In genomic region chr2:11746807-11747459, GRCh38 we compare ENCODE assay signal across 1 cellular context.
TF ChIP-seq lines count a peak whose summit lies in the region.

No MANE protein-coding gene starts in this region.

TF ChIP-seq in K562, 482 proteins besides CTCF, POLR2A, EP300 and RAD21 (continued from another document and continues in another):
- peak; percentile 49; the same call in 1 of the 2 replicates for TF ChIP-seq ZBTB40 (IDR thresholded peaks at IDR 0.05)
- no peak for TF ChIP-seq ZBTB40 (CRISPR knock-in tag; IDR thresholded peaks at IDR 0.05)
- peak; percentile 47; the same call in 1 of the 2 replicates for TF ChIP-seq FOXP1 (CRISPR knock-in tag; IDR thresholded peaks at IDR 0.05)
- peak; percentile 74 for TF ChIP-seq KDM5B (IDR thresholded peaks at IDR 0.05; ENCODE audit: insufficient replicate concordance, low read depth, low read length)
- no peak for TF ChIP-seq ZZZ3 (IDR thresholded peaks at IDR 0.05)
- TF ChIP-seq KDM4B (IDR thresholded peaks at IDR 0.05; ENCODE audit: borderline replicate concordance in 2 of 2, low read depth in 1 of 2), result no peak
- no peak for TF ChIP-seq FUS (optimal IDR thresholded peaks at IDR 0.05; ENCODE audit: low read depth, low read length)
- no peak for TF ChIP-seq FOS (IDR thresholded peaks at IDR 0.05; ENCODE audit: extremely low read depth, insufficient read length)
- no peak for TF ChIP-seq HIVEP1 (CRISPR knock-in tag; IDR thresholded peaks at IDR 0.05)
- TF ChIP-seq HDAC8 (tag; IDR thresholded peaks at IDR 0.05), result no peak
- TF ChIP-seq GMEB1 (CRISPR knock-in tag; IDR thresholded peaks at IDR 0.05), result no peak
- peak; percentile 16; the same call in 1 of the 2 replicates for TF ChIP-seq VEZF1 (CRISPR knock-in tag; IDR thresholded peaks at IDR 0.05)
- no peak for TF ChIP-seq MAFF (IDR thresholded peaks at IDR 0.05; ENCODE audit: low read length)
- TF ChIP-seq TFAP4 (CRISPR knock-in tag; IDR thresholded peaks at IDR 0.05; ENCODE audit: borderline replicate concordance), result 0 out of 2 replicates have a peak, but pooled peaks have one; percentile 55
- TF ChIP-seq MAFK (IDR thresholded peaks at IDR 0.05; ENCODE audit: low read length), result no peak
- no peak for TF ChIP-seq ZNF780A (CRISPR knock-in tag; IDR thresholded peaks at IDR 0.05)
- TF ChIP-seq BHLHE40 (IDR thresholded peaks at IDR 0.05; ENCODE audit: low read length), result no peak
- no peak for TF ChIP-seq PTTG1 (tag; IDR thresholded peaks at IDR 0.05; ENCODE audit: low read depth)
- TF ChIP-seq PBX2 (CRISPR knock-in tag; IDR thresholded peaks at IDR 0.05; ENCODE audit: low read depth), result no peak
- no peak for TF ChIP-seq PBX2 (tag; conservative IDR thresholded peaks at IDR 0.05; ENCODE audit: low read depth)
- peak; percentile 77; the same call in 1 of the 2 replicates for TF ChIP-seq ZNF232 (CRISPR knock-in tag; IDR thresholded peaks at IDR 0.05)
- TF ChIP-seq NR4A1 (CRISPR knock-in tag; IDR thresholded peaks at IDR 0.05), result 0 out of 2 replicates have a peak, but pooled peaks have one; percentile 30
- TF ChIP-seq NR4A1 (tag; IDR thresholded peaks at IDR 0.05), result no peak
- 0 out of 2 replicates have a peak, but pooled peaks have one; percentile 10 for TF ChIP-seq NR3C1 (CRISPR knock-in tag; IDR thresholded peaks at IDR 0.05)
- no peak for TF ChIP-seq MGA (IDR thresholded peaks at IDR 0.05)
- TF ChIP-seq ETV6 (IDR thresholded peaks at IDR 0.05; ENCODE audit: borderline replicate concordance in 1 of 2, low read depth in 2 of 2, low read length in 1 of 2), result no peak
- TF ChIP-seq ETV6 (CRISPR knock-in tag; IDR thresholded peaks at IDR 0.05; ENCODE audit: borderline replicate concordance), result 0 out of 2 replicates have a peak, but pooled peaks have one; percentile 26
